In genomic region chr1:236168716-236169429, GRCh38 we compare ENCODE assay signal across 1 cellular context.
A peak's percentile ranks its signal among the peaks of the same experiment; 100 is the strongest.
TF ChIP-seq lines count a peak whose summit lies in the region.

No MANE protein-coding gene starts in this region.

TF ChIP-seq in K562, 482 proteins besides CTCF, POLR2A, EP300 and RAD21 (continued from another document and continues in another):
- TF ChIP-seq BDP1 (IDR thresholded peaks at IDR 0.05; ENCODE audit: insufficient read depth, insufficient read length) (no peak), POLR2B (IDR thresholded peaks at IDR 0.05; ENCODE audit: low read depth, partially characterized antibody) (no peak), ZNF717 (CRISPR knock-in tag; IDR thresholded peaks at IDR 0.05) (no peak), ZNF589 (CRISPR knock-in tag; IDR thresholded peaks at IDR 0.05; ENCODE audit: low read depth) (peak; percentile 68; the same call in 1 of the 2 replicates), LCOR (CRISPR knock-in tag; IDR thresholded peaks at IDR 0.05) (no peak), PBX2 (CRISPR knock-in tag; IDR thresholded peaks at IDR 0.05; ENCODE audit: low read depth) (no peak), PBX2 (tag; conservative IDR thresholded peaks at IDR 0.05; ENCODE audit: low read depth) (peak; percentile 50), PHF21A (IDR thresholded peaks at IDR 0.05; ENCODE audit: borderline replicate concordance, low read depth) (no peak), PHTF2 (CRISPR knock-in tag; IDR thresholded peaks at IDR 0.05) (no peak), DMBX1 (CRISPR knock-in tag; IDR thresholded peaks at IDR 0.05; ENCODE audit: borderline replicate concordance) (no peak), HMBOX1 (IDR thresholded peaks at IDR 0.05) (no peak), NFIX (CRISPR knock-in tag; IDR thresholded peaks at IDR 0.05; ENCODE audit: low read depth) (no peak), FOXA1 (IDR thresholded peaks at IDR 0.05; ENCODE audit: borderline replicate concordance) (no peak), NCOA2 (IDR thresholded peaks at IDR 0.05; ENCODE audit: partially characterized antibody in 2 of 2) (no peak), TAL1 (IDR thresholded peaks at IDR 0.05) (no peak), PCBP1 (IDR thresholded peaks at IDR 0.05; ENCODE audit: low read depth, low read length, poor library complexity, severe bottlenecking) (no peak), CEBPB (tag; IDR thresholded peaks at IDR 0.05) (peak; percentile 91), SNIP1 (IDR thresholded peaks at IDR 0.05; ENCODE audit: low read depth) (no peak), SNAPC5 (CRISPR knock-in tag; IDR thresholded peaks at IDR 0.05) (no peak), RBM22 (IDR thresholded peaks at IDR 0.05; ENCODE audit: low read depth, low read length, poor library complexity, severe bottlenecking) (no peak), YBX1 (IDR thresholded peaks at IDR 0.05) (no peak), NFIC (IDR thresholded peaks at IDR 0.05) (peak; percentile 82), PRPF4 (IDR thresholded peaks at IDR 0.05; ENCODE audit: insufficient read depth, low read depth, low read length, poor library complexity, severe bottlenecking) (no peak), ZNF253 (CRISPR knock-in tag; conservative IDR thresholded peaks at IDR 0.05) (no peak), JUN (IDR thresholded peaks at IDR 0.05; ENCODE audit: borderline replicate concordance, low read depth, low read length) (peak; percentile 89; the same call in 1 of the 2 replicates), JUN (CRISPR knock-in tag; IDR thresholded peaks at IDR 0.05; ENCODE audit: borderline replicate concordance) (no peak), JUND (IDR thresholded peaks at IDR 0.05; ENCODE audit: borderline replicate concordance, low read depth, low read length) (peak; percentile 93), JUND (tag; IDR thresholded peaks at IDR 0.05; ENCODE audit: borderline replicate concordance, low read depth, low read length) (peak; percentile 71; the same call in 1 of the 3 replicates), TRIM24 (IDR thresholded peaks at IDR 0.05) (peak; percentile 65 to 82; a peak in 2 of 4 replicates), ELF4 (CRISPR knock-in tag; IDR thresholded peaks at IDR 0.05) (no peak), NCOA6 (IDR thresholded peaks at IDR 0.05) (no peak), ZEB2 (IDR thresholded peaks at IDR 0.05) (peak; percentile 96), ZFX (CRISPR knock-in tag; IDR thresholded peaks at IDR 0.05) (no peak), MYC (IDR thresholded peaks at IDR 0.05; ENCODE audit: low read depth, low read length) (peak; percentile 65), MYC (CRISPR knock-in tag; IDR thresholded peaks at IDR 0.05; ENCODE audit: borderline replicate concordance, low read depth) (no peak), CREM (IDR thresholded peaks at IDR 0.05; ENCODE audit: low read depth) (peak; percentile 78), CC2D1A (IDR thresholded peaks at IDR 0.05) (no peak), ELK1 (CRISPR knock-in tag; IDR thresholded peaks at IDR 0.05) (no peak), ZBED1 (IDR thresholded peaks at IDR 0.05) (no peak), NFE2 (IDR thresholded peaks at IDR 0.05; ENCODE audit: low read depth) (peak; percentile 20; the same call in 1 of the 2 replicates), HMG20A (CRISPR knock-in tag; conservative IDR thresholded peaks at IDR 0.05) (no peak), ZBTB12 (CRISPR knock-in tag; IDR thresholded peaks at IDR 0.05) (no peak), ZKSCAN3 (CRISPR knock-in tag; IDR thresholded peaks at IDR 0.05) (no peak), ELF2 (CRISPR knock-in tag; IDR thresholded peaks at IDR 0.05) (no peak), KDM5B (IDR thresholded peaks at IDR 0.05; ENCODE audit: insufficient replicate concordance, low read depth, low read length) (no peak), PHF8 (IDR thresholded peaks at IDR 0.05; ENCODE audit: borderline replicate concordance, low read length) (no peak), SIX5 (IDR thresholded peaks at IDR 0.05; ENCODE audit: borderline replicate concordance in 1 of 2, insufficient read depth in 1 of 2, low read depth in 1 of 2, low read length in 2 of 2) (no peak), CEBPG (CRISPR knock-in tag; IDR thresholded peaks at IDR 0.05) (peak; percentile 82), CEBPG (tag; conservative IDR thresholded peaks at IDR 0.05 in 1 of 2, IDR thresholded peaks at IDR 0.05 in 1 of 2) (peak; percentile 92 to 98), ZNF778 (CRISPR knock-in tag; IDR thresholded peaks at IDR 0.05) (no peak), ZNF224 (CRISPR knock-in tag; IDR thresholded peaks at IDR 0.05) (no peak), ARID2 (IDR thresholded peaks at IDR 0.05) (no peak), TCFL5 (CRISPR knock-in tag; conservative IDR thresholded peaks at IDR 0.05) (no peak), CREB3L1 (IDR thresholded peaks at IDR 0.05; ENCODE audit: borderline replicate concordance, low read depth) (no peak), ZNF384 (IDR thresholded peaks at IDR 0.05; ENCODE audit: low read depth, low read length) (no peak), BHLHE40 (IDR thresholded peaks at IDR 0.05; ENCODE audit: low read length) (peak; percentile 89), ZNF318 (IDR thresholded peaks at IDR 0.05; ENCODE audit: borderline replicate concordance in 1 of 2, low read depth in 1 of 2) (peak in 1 of 2 experiments; percentile 74; a peak in 1 of 4 replicates), SMARCC2 (IDR thresholded peaks at IDR 0.05; ENCODE audit: low read depth) (no peak), ZBTB17 (CRISPR knock-in tag; IDR thresholded peaks at IDR 0.05) (no peak), CBX5 (IDR thresholded peaks at IDR 0.05; ENCODE audit: borderline replicate concordance, low read depth) (no peak), ZNF354B (CRISPR knock-in tag; IDR thresholded peaks at IDR 0.05) (no peak), FOXJ2 (tag; IDR thresholded peaks at IDR 0.05) (0 out of 2 replicates have a peak, but pooled peaks have one; percentile 55), ZKSCAN8 (CRISPR knock-in tag; IDR thresholded peaks at IDR 0.05) (peak; percentile 29; the same call in 1 of the 2 replicates), TAF15 (IDR thresholded peaks at IDR 0.05; ENCODE audit: low read depth, low read length) (no peak)
